ENCODE assay signal across 12 cellular contexts in genomic region chr13:28597641-28598040, GRCh38.
"Had no signal": no experiment of that assay in that cellular context is flagged by ENCODE, and none has a peak within 500 bp of the region (broad histone marks: within the 10 kb centered on the region; RNA-seq: fewer than 3 reads in every experiment).

No MANE protein-coding gene starts in this region.

- DNase-seq: activated CD4-positive, alpha-beta T cell treated with anti-CD3 and anti-CD28 coated beads for 48 hours; activated naive CD4-positive, alpha-beta T cell treated with anti-CD3 and anti-CD28 coated beads, Interleukin-2, amount 10 ng/mL, durations not matched to agents 7 days and 5 days; adrenal gland; midbrain; naive B cell; retina; transverse colon had no signal

- H3K4me3 ChIP-seq: adrenal gland, transverse colon had no signal

- H3K4me1 ChIP-seq: adrenal gland, parathyroid adenoma, transverse colon had no signal

- H3K9me3 Mint-ChIP-seq: activated naive CD4-positive, alpha-beta T cell treated with anti-CD3 and anti-CD28 coated beads, Interleukin-2, amount 10 ng/mL, durations not matched to agents 7 days and 5 days; dendritic cell treated with granulocyte-macrophage colony-stimulating factor and Interleukin-4, amounts not matched to agents 40 ng/mL and 50 ng/mL, for 4 days; stimulated activated memory B cell treated with anti-CD40 and anti-IgM and Interleukin-4, amounts not matched to agents 10 μg/mL and 1 μg/mL and 100 μg/mL, for 72 hours; T-helper 1 cell treated with Interleukin-12 subunit alpha and Interleukin-12 subunit beta and Interleukin-4 antibody, amounts not matched to agents 30 μg/mL and 1 μg/mL, for 36 hours had no signal

- H3K9me3 ChIP-seq: adrenal gland, transverse colon had no signal

- H3K36me3 ChIP-seq: adrenal gland, transverse colon had no signal

- H3K27ac ChIP-seq: adrenal gland, parathyroid adenoma, transverse colon had no signal

- H3K9ac ChIP-seq: parathyroid adenoma had no signal

- H3K27me3 ChIP-seq: transverse colon had no signal

- H2AFZ ChIP-seq: parathyroid adenoma had no signal

- ATAC-seq: stimulated activated memory B cell treated with anti-CD40 and anti-IgM and Interleukin-4, amounts not matched to agents 10 μg/mL and 1 μg/mL and 100 μg/mL, for 72 hours; WTC11 had no signal

- H3K4me3 Mint-ChIP-seq: activated naive CD4-positive, alpha-beta T cell treated with anti-CD3 and anti-CD28 coated beads, Interleukin-2, amount 10 ng/mL, durations not matched to agents 7 days and 5 days; dendritic cell treated with granulocyte-macrophage colony-stimulating factor and Interleukin-4, amounts not matched to agents 40 ng/mL and 50 ng/mL, for 4 days; naive B cell; stimulated activated memory B cell treated with anti-CD40 and anti-IgM and Interleukin-4, amounts not matched to agents 10 μg/mL and 1 μg/mL and 100 μg/mL, for 72 hours; T-helper 1 cell treated with Interleukin-12 subunit alpha and Interleukin-12 subunit beta and Interleukin-4 antibody, amounts not matched to agents 30 μg/mL and 1 μg/mL, for 36 hours; WTC11 had no signal

- H3K4me1 Mint-ChIP-seq: activated naive CD4-positive, alpha-beta T cell treated with anti-CD3 and anti-CD28 coated beads, Interleukin-2, amount 10 ng/mL, durations not matched to agents 7 days and 5 days; WTC11 had no signal

- H3K79me2 ChIP-seq: parathyroid adenoma had no signal

- H3K36me3 Mint-ChIP-seq: activated naive CD4-positive, alpha-beta T cell treated with anti-CD3 and anti-CD28 coated beads, Interleukin-2, amount 10 ng/mL, durations not matched to agents 7 days and 5 days; stimulated activated memory B cell treated with anti-CD40 and anti-IgM and Interleukin-4, amounts not matched to agents 10 μg/mL and 1 μg/mL and 100 μg/mL, for 72 hours; WTC11 had no signal

- H3K27ac Mint-ChIP-seq: activated naive CD4-positive, alpha-beta T cell treated with anti-CD3 and anti-CD28 coated beads, Interleukin-2, amount 10 ng/mL, durations not matched to agents 7 days and 5 days; dendritic cell treated with granulocyte-macrophage colony-stimulating factor and Interleukin-4, amounts not matched to agents 40 ng/mL and 50 ng/mL, for 4 days; stimulated activated memory B cell treated with anti-CD40 and anti-IgM and Interleukin-4, amounts not matched to agents 10 μg/mL and 1 μg/mL and 100 μg/mL, for 72 hours; T-helper 1 cell treated with Interleukin-12 subunit alpha and Interleukin-12 subunit beta and Interleukin-4 antibody, amounts not matched to agents 30 μg/mL and 1 μg/mL, for 36 hours; WTC11 had no signal
